ENCODE assay signal across 1 cellular context in genomic region chrX:74291964-74292891, GRCh38.
A peak's percentile ranks its signal among the peaks of the same experiment; 100 is the strongest.
TF ChIP-seq lines count a peak whose summit lies in the region.

No MANE protein-coding gene starts in this region.

TF ChIP-seq in HepG2, 621 proteins besides CTCF, POLR2A, EP300 and RAD21 (continued from another document and continues in another):
- TF ChIP-seq PATZ1 (CRISPR knock-in tag; IDR thresholded peaks at IDR 0.05), result peak; percentile 48; the same call in 1 of the 2 replicates
- TF ChIP-seq PPARG (CRISPR knock-in tag; conservative IDR thresholded peaks at IDR 0.05), result no peak
- TF ChIP-seq PHB2 (IDR thresholded peaks at IDR 0.05; ENCODE audit: partially characterized antibody), result no peak
- no peak for TF ChIP-seq ONECUT2 (CRISPR knock-in tag; IDR thresholded peaks at IDR 0.05)
- TF ChIP-seq ZNF335 (CRISPR knock-in tag; IDR thresholded peaks at IDR 0.05), result no peak
- 0 out of 2 replicates have a peak, but pooled peaks have one; percentile 14 for TF ChIP-seq AFF4 (CRISPR knock-in tag; IDR thresholded peaks at IDR 0.05)
- no peak for TF ChIP-seq ZBTB40 (IDR thresholded peaks at IDR 0.05)
- TF ChIP-seq ZBTB40 (CRISPR knock-in tag; IDR thresholded peaks at IDR 0.05), result no peak
- TF ChIP-seq ZMAT3 (CRISPR knock-in tag; conservative IDR thresholded peaks at IDR 0.05), result no peak
- no peak for TF ChIP-seq ZNF431 (CRISPR knock-in tag; IDR thresholded peaks at IDR 0.05; ENCODE audit: borderline replicate concordance, low read depth)
- no peak for TF ChIP-seq DR1 (CRISPR knock-in tag; IDR thresholded peaks at IDR 0.05)
- TF ChIP-seq BCL6 (CRISPR knock-in tag; IDR thresholded peaks at IDR 0.05), result no peak
- TF ChIP-seq ZNF564 (CRISPR knock-in tag; IDR thresholded peaks at IDR 0.05), result no peak
- no peak for TF ChIP-seq ZNF274 (CRISPR knock-in tag; IDR thresholded peaks at IDR 0.05)
- TF ChIP-seq ZNF761 (CRISPR knock-in tag; conservative IDR thresholded peaks at IDR 0.05), result no peak
- TF ChIP-seq MBD4 (IDR thresholded peaks at IDR 0.05; ENCODE audit: borderline replicate concordance, low read length), result no peak
- TF ChIP-seq PITX1 (CRISPR knock-in tag; IDR thresholded peaks at IDR 0.05), result peak; percentile 30; the same call in 1 of the 2 replicates
- no peak for TF ChIP-seq ZNF891 (CRISPR knock-in tag; IDR thresholded peaks at IDR 0.05)
- TF ChIP-seq AGO2 (optimal IDR thresholded peaks at IDR 0.05; ENCODE audit: low read depth, low read length), result no peak
- no peak for TF ChIP-seq DMAP1 (CRISPR knock-in tag; IDR thresholded peaks at IDR 0.05)
- no peak for TF ChIP-seq TCF12 (IDR thresholded peaks at IDR 0.05)
- TF ChIP-seq TCF12 (CRISPR knock-in tag; IDR thresholded peaks at IDR 0.05), result no peak
- TF ChIP-seq ZNF772 (CRISPR knock-in tag; IDR thresholded peaks at IDR 0.05), result no peak
- no peak for TF ChIP-seq WIZ (CRISPR knock-in tag; IDR thresholded peaks at IDR 0.05)
- TF ChIP-seq RAD51 (IDR thresholded peaks at IDR 0.05; ENCODE audit: borderline replicate concordance), result no peak
- TF ChIP-seq ZFP91 (CRISPR knock-in tag; IDR thresholded peaks at IDR 0.05; ENCODE audit: borderline replicate concordance), result no peak
- TF ChIP-seq DBP (CRISPR knock-in tag; IDR thresholded peaks at IDR 0.05; ENCODE audit: not compliant biosample characterization), result no peak
- no peak for TF ChIP-seq ZSCAN5A (CRISPR knock-in tag; IDR thresholded peaks at IDR 0.05; ENCODE audit: borderline replicate concordance)
- TF ChIP-seq STAG1 (CRISPR knock-in tag; IDR thresholded peaks at IDR 0.05), result peak; percentile 14; the same call in 1 of the 2 replicates
- TF ChIP-seq NKX3-1 (CRISPR knock-in tag; IDR thresholded peaks at IDR 0.05), result no peak
- no peak for TF ChIP-seq MXD1 (CRISPR knock-in tag; IDR thresholded peaks at IDR 0.05)
- no peak for TF ChIP-seq ZFAT (CRISPR knock-in tag; conservative IDR thresholded peaks at IDR 0.05)
- no peak for TF ChIP-seq NAIF1 (CRISPR knock-in tag; IDR thresholded peaks at IDR 0.05; ENCODE audit: borderline replicate concordance)
- TF ChIP-seq GLI4 (CRISPR knock-in tag; IDR thresholded peaks at IDR 0.05; ENCODE audit: borderline replicate concordance), result no peak
- no peak for TF ChIP-seq ATRX (CRISPR knock-in tag; IDR thresholded peaks at IDR 0.05; ENCODE audit: borderline replicate concordance)
- no peak for TF ChIP-seq HMG20B (CRISPR knock-in tag; conservative IDR thresholded peaks at IDR 0.05)
- TF ChIP-seq PRMT3 (CRISPR knock-in tag; IDR thresholded peaks at IDR 0.05; ENCODE audit: borderline replicate concordance, low read depth), result no peak
- TF ChIP-seq CHCHD3 (CRISPR knock-in tag; IDR thresholded peaks at IDR 0.05), result no peak
- TF ChIP-seq REST (IDR thresholded peaks at IDR 0.05; ENCODE audit: borderline replicate concordance in 1 of 2, low read depth in 1 of 2, low read length in 2 of 2), result 0 out of 4 replicates have a peak, but pooled peaks of 1 of the 2 experiments have one; percentile 21
